ENCODE assay signal across 1 cellular context in genomic region chr17:46782250-46782953, GRCh38.
TF ChIP-seq lines count a peak whose summit lies in the region.

No MANE protein-coding gene starts in this region.

TF ChIP-seq in HepG2, 621 proteins besides CTCF, POLR2A, EP300 and RAD21 (continued from another document):
- TF ChIP-seq IKZF5 (CRISPR knock-in tag; IDR thresholded peaks at IDR 0.05) (peak; percentile 48; the same call in 1 of the 2 replicates), CENPBD1 (CRISPR knock-in tag; IDR thresholded peaks at IDR 0.05; ENCODE audit: borderline replicate concordance, low read depth) (no peak), KDM2A (CRISPR knock-in tag; IDR thresholded peaks at IDR 0.05; ENCODE audit: borderline replicate concordance, low read depth) (peak; percentile 74), ZNF362 (CRISPR knock-in tag; IDR thresholded peaks at IDR 0.05; ENCODE audit: borderline replicate concordance) (peak; percentile 47; the same call in 1 of the 2 replicates), TFAP4 (IDR thresholded peaks at IDR 0.05; ENCODE audit: borderline replicate concordance, low read depth) (no peak), HNRNPLL (IDR thresholded peaks at IDR 0.05; ENCODE audit: low read depth, low read length, poor library complexity, severe bottlenecking) (no peak), KIAA2018 (CRISPR knock-in tag; IDR thresholded peaks at IDR 0.05; ENCODE audit: borderline replicate concordance) (no peak), BORCS8-MEF2B (CRISPR knock-in tag; IDR thresholded peaks at IDR 0.05) (peak; percentile 59; the same call in 1 of the 2 replicates), PHF21A (CRISPR knock-in tag; IDR thresholded peaks at IDR 0.05) (peak; percentile 4; the same call in 1 of the 2 replicates), SSRP1 (CRISPR knock-in tag; IDR thresholded peaks at IDR 0.05) (no peak), ZNF484 (CRISPR knock-in tag; IDR thresholded peaks at IDR 0.05; ENCODE audit: borderline replicate concordance, low read depth) (no peak), GABPB1 (CRISPR knock-in tag; IDR thresholded peaks at IDR 0.05) (peak; percentile 61), YY1 (IDR thresholded peaks at IDR 0.05; ENCODE audit: insufficient read depth, insufficient replicate concordance, low read depth, low read length) (peak; percentile 29), NR2C2 (CRISPR knock-in tag; IDR thresholded peaks at IDR 0.05; ENCODE audit: borderline replicate concordance) (no peak), ZBTB44 (CRISPR knock-in tag; IDR thresholded peaks at IDR 0.05) (no peak), ZNF337 (CRISPR knock-in tag; IDR thresholded peaks at IDR 0.05; ENCODE audit: borderline replicate concordance, low read depth) (no peak), TFDP2 (CRISPR knock-in tag; IDR thresholded peaks at IDR 0.05) (peak; percentile 22; the same call in 1 of the 2 replicates), NR2F1 (CRISPR knock-in tag; IDR thresholded peaks at IDR 0.05) (no peak; a peak in 1 of 4 replicates), CBX5 (CRISPR knock-in tag; IDR thresholded peaks at IDR 0.05; ENCODE audit: borderline replicate concordance) (peak; percentile 83; the same call in 1 of the 2 replicates), TEAD2 (CRISPR knock-in tag; IDR thresholded peaks at IDR 0.05) (no peak), HCFC1 (IDR thresholded peaks at IDR 0.05; ENCODE audit: low read depth, low read length) (no peak), ZNF460 (CRISPR knock-in tag; IDR thresholded peaks at IDR 0.05; ENCODE audit: borderline replicate concordance) (no peak), GATAD2A (CRISPR knock-in tag; IDR thresholded peaks at IDR 0.05) (peak; percentile 74), MTA1 (CRISPR knock-in tag; IDR thresholded peaks at IDR 0.05; ENCODE audit: borderline replicate concordance) (no peak; the same call in 1 of the 2 replicates), MAZ (IDR thresholded peaks at IDR 0.05; ENCODE audit: borderline replicate concordance, low read depth, low read length) (peak; percentile 94; the same call in 1 of the 2 replicates), MAZ (CRISPR knock-in tag; IDR thresholded peaks at IDR 0.05; ENCODE audit: low read depth) (peak; percentile 93), ZNF496 (CRISPR knock-in tag; IDR thresholded peaks at IDR 0.05; ENCODE audit: insufficient replicate concordance) (no peak), ZNF550 (CRISPR knock-in tag; IDR thresholded peaks at IDR 0.05; ENCODE audit: borderline replicate concordance) (no peak), RBFOX2 (IDR thresholded peaks at IDR 0.05; ENCODE audit: low read depth, low read length) (no peak), ZSCAN9 (CRISPR knock-in tag; IDR thresholded peaks at IDR 0.05; ENCODE audit: borderline replicate concordance) (peak; percentile 16; the same call in 1 of the 2 replicates), NFIC (IDR thresholded peaks at IDR 0.05; ENCODE audit: low read length) (no peak), THAP11 (CRISPR knock-in tag; IDR thresholded peaks at IDR 0.05) (peak; percentile 41; the same call in 1 of the 2 replicates), ATF7-NPFF (CRISPR knock-in tag; IDR thresholded peaks at IDR 0.05; ENCODE audit: low read depth) (no peak), ZNF543 (CRISPR knock-in tag; IDR thresholded peaks at IDR 0.05) (peak; percentile 36; the same call in 1 of the 2 replicates), PATZ1 (CRISPR knock-in tag; IDR thresholded peaks at IDR 0.05) (peak; percentile 98), KDM5B (CRISPR knock-in tag; IDR thresholded peaks at IDR 0.05; ENCODE audit: borderline replicate concordance) (peak; percentile 69; the same call in 1 of the 2 replicates), ZNF772 (CRISPR knock-in tag; IDR thresholded peaks at IDR 0.05) (0 out of 2 replicates have a peak, but pooled peaks have one; percentile 52), MAFF (IDR thresholded peaks at IDR 0.05; ENCODE audit: low read depth, low read length) (no peak), ZNF619 (CRISPR knock-in tag; IDR thresholded peaks at IDR 0.05) (0 out of 2 replicates have a peak, but pooled peaks have one; percentile 22), ZFP41 (CRISPR knock-in tag; IDR thresholded peaks at IDR 0.05; ENCODE audit: borderline replicate concordance) (no peak), RXRA (CRISPR knock-in tag; IDR thresholded peaks at IDR 0.05) (peak; percentile 34; the same call in 1 of the 2 replicates), SP5 (CRISPR knock-in tag; IDR thresholded peaks at IDR 0.05; ENCODE audit: borderline replicate concordance, low read depth) (peak; percentile 50; the same call in 1 of the 2 replicates), THRA (CRISPR knock-in tag; IDR thresholded peaks at IDR 0.05; ENCODE audit: borderline replicate concordance) (peak; percentile 49; the same call in 1 of the 2 replicates)
